28 cellular contexts compared by ENCODE assay signal in the genomic region with DNA sequence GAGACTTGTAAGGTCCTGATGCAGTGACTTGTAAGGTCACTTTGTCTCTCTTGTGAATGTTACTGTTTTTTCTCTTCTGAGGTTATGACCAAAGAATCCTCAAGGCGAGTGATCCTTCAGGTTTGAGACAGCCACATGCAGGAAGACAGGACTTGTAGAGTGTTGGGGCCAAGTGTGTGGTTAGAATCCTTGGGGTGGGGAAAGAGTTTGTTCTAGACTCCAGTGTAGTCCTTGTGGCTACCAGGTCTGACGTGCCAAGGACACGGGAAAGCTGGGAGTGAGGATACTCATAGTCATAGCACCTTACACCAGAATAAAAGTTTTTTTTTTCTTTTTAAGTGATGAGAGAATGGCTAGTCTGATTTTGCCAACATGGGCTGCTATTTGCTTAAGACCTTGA.
"Had no signal": no experiment of that assay in that cellular context is flagged by ENCODE, and none has a peak within 500 bp of the region (broad histone marks: within the 10 kb centered on the region; RNA-seq: fewer than 3 reads in every experiment).

No MANE protein-coding gene starts in this region.

- H3K4me3 ChIP-seq: colonic mucosa, gastroesophageal sphincter, lower lobe of right lung, pancreas, prostate gland, smooth muscle cell, stomach, tibial artery had no signal

- H3K9me3 ChIP-seq: colonic mucosa, gastroesophageal sphincter, lower lobe of right lung, pancreas, prostate gland, tibial artery had no signal

- H3K4me3 Mint-ChIP-seq: activated CD4-positive, alpha-beta T cell treated with anti-CD3 and anti-CD28 coated beads for 36 hours; activated naive CD4-positive, alpha-beta T cell treated with anti-CD3 and anti-CD28 coated beads, Interleukin-2, amount 10 ng/mL, durations not matched to agents 7 days and 5 days; activated naive CD8-positive, alpha-beta T cell treated with anti-CD3 and anti-CD28 coated beads, Interleukin-2, amount 10 ng/mL, durations not matched to agents 7 days and 5 days; activated T-cell treated with anti-CD3 and anti-CD28 coated beads, Interleukin-2, amount 50 U/mL, for 24 hours; naive thymus-derived CD8-positive, alpha-beta T cell; neural crest cell; stimulated activated naive B cell treated with anti-CD40 and anti-IgM and Interleukin-4, amounts not matched to agents 10 μg/mL and 1 μg/mL and 100 μg/mL, for 72 hours had no signal

- H3K27ac ChIP-seq: colonic mucosa, gastroesophageal sphincter, lower lobe of right lung, pancreas, prostate gland, stomach, tibial artery had no signal

- H3K27ac Mint-ChIP-seq: activated CD4-positive, alpha-beta T cell treated with anti-CD3 and anti-CD28 coated beads for 36 hours; activated naive CD4-positive, alpha-beta T cell treated with anti-CD3 and anti-CD28 coated beads, Interleukin-2, amount 10 ng/mL, durations not matched to agents 7 days and 5 days; activated naive CD8-positive, alpha-beta T cell treated with anti-CD3 and anti-CD28 coated beads, Interleukin-2, amount 10 ng/mL, durations not matched to agents 7 days and 5 days; activated T-cell treated with anti-CD3 and anti-CD28 coated beads, Interleukin-2, amount 50 U/mL, for 24 hours; stimulated activated naive B cell treated with anti-CD40 and anti-IgM and Interleukin-4, amounts not matched to agents 10 μg/mL and 1 μg/mL and 100 μg/mL, for 72 hours had no signal

- H3K4me1 ChIP-seq: colonic mucosa, pancreas had no signal

- H3K36me3 ChIP-seq: colonic mucosa, prostate gland had no signal

- H3K27me3 ChIP-seq: colonic mucosa, gastroesophageal sphincter, pancreas, stomach, tibial artery had no signal

- H3K4me1 Mint-ChIP-seq: neural crest cell had no signal

- DNase-seq: activated CD4-positive, alpha-beta T cell treated with anti-CD3 and anti-CD28 coated beads for 36 hours; activated CD4-positive, CD25-positive, alpha-beta regulatory T cell; activated CD8-positive, alpha-beta memory T cell treated with anti-CD3 and anti-CD28 coated beads, Interleukin-2, amount 50 U/mL, for 48 hours; activated gamma-delta T cell; activated naive CD4-positive, alpha-beta T cell treated with anti-CD3 and anti-CD28 coated beads, Interleukin-2, amount 10 ng/mL, durations not matched to agents 7 days and 5 days; activated naive CD8-positive, alpha-beta T cell treated with anti-CD3 and anti-CD28 coated beads, Interleukin-2, amount 10 ng/mL, durations not matched to agents 7 days and 5 days; activated T-cell treated with anti-CD3 and anti-CD28 coated beads, Interleukin-2, amount 50 U/mL, for 24 hours; amygdala; cerebellar nuclear complex; colonic mucosa; effector CD8-positive, alpha-beta T cell; hypothalamus; lower lobe of right lung; mesenchymal stem cell; naive thymus-derived CD8-positive, alpha-beta T cell; nucleus accumbens; pancreas; retina; stimulated activated CD4-positive, alpha-beta T cell treated with anti-CD3 and anti-CD28 coated beads, Interleukin-1b, Interleukin-23, amount 100 ng/mL, for 48 hours; stimulated activated CD4-positive, alpha-beta T cell treated with anti-CD3 and anti-CD28 coated beads, Interleukin-4, amount 100 ng/mL, for 4 hours; stimulated activated CD8-positive, alpha-beta memory T cell treated with anti-CD3 and anti-CD28 coated beads, Interleukin-4, amount 100 ng/mL, for 48 hours; stimulated activated naive B cell treated with anti-CD40 and anti-IgM and Interleukin-4, amounts not matched to agents 10 μg/mL and 1 μg/mL and 100 μg/mL, for 72 hours; stomach; tibial artery had no signal

- ATAC-seq: activated CD4-positive, alpha-beta T cell treated with anti-CD3 and anti-CD28 coated beads for 36 hours; gastroesophageal sphincter; naive thymus-derived CD8-positive, alpha-beta T cell; pancreas; stimulated activated naive B cell treated with anti-CD40 and anti-IgM and Interleukin-4, amounts not matched to agents 10 μg/mL and 1 μg/mL and 100 μg/mL, for 72 hours had no signal

- H3K9me3 Mint-ChIP-seq: activated naive CD4-positive, alpha-beta T cell treated with anti-CD3 and anti-CD28 coated beads, Interleukin-2, amount 10 ng/mL, durations not matched to agents 7 days and 5 days; activated naive CD8-positive, alpha-beta T cell treated with anti-CD3 and anti-CD28 coated beads, Interleukin-2, amount 10 ng/mL, durations not matched to agents 7 days and 5 days; activated T-cell treated with anti-CD3 and anti-CD28 coated beads, Interleukin-2, amount 50 U/mL, for 24 hours; naive thymus-derived CD8-positive, alpha-beta T cell; neural crest cell had no signal

- H3K27me3 Mint-ChIP-seq: activated CD4-positive, alpha-beta T cell treated with anti-CD3 and anti-CD28 coated beads for 36 hours; activated naive CD4-positive, alpha-beta T cell treated with anti-CD3 and anti-CD28 coated beads, Interleukin-2, amount 10 ng/mL, durations not matched to agents 7 days and 5 days; activated naive CD8-positive, alpha-beta T cell treated with anti-CD3 and anti-CD28 coated beads, Interleukin-2, amount 10 ng/mL, durations not matched to agents 7 days and 5 days; activated T-cell treated with anti-CD3 and anti-CD28 coated beads, Interleukin-2, amount 50 U/mL, for 24 hours; naive thymus-derived CD8-positive, alpha-beta T cell; stimulated activated naive B cell treated with anti-CD40 and anti-IgM and Interleukin-4, amounts not matched to agents 10 μg/mL and 1 μg/mL and 100 μg/mL, for 72 hours had no signal
